In the genomic region with DNA sequence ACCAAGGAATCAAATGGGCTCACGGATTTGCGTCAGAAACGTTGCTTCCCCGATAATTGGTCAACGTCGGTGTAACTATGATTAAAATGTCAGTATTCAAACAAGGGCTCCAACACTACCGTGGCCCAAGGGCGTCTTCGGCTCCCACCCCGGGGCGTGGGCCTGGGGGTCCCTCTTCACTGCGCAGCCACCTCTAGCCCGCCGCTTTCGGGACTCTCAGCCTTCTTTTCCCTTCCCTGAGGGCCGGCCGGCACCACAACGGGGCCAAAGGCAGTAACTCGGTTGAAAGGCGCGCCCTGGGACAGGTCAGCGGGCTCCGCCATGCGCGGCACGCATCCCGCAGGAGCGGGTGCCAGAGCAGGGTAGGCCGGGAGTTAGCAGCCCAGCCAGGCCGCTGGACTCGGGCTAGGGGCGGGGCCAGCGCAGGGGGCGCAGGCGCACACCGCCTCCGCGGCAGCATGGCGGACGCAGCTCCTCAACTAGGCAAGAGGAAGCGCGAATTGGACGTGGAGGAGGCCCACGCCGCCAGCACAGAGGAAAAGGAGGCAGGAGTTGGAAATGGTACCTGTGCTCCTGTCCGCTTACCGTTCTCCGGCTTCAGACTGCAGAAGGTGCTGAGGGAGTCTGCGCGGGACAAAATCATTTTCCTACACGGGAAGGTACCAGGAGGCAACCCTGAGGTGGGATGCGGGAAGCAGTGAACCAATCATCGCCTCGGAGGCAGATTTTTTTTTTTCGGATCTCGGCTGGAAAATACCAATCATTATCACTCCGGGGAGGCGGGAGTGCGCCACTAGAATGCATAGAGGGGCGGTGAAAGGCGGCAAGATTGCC, we compare ENCODE assay signal across 8 cellular contexts. TPM values are rescaled to one million over a fixed set of nuclear protein-coding genes. Genes with fewer than 3 reads are reported as not detected.
DNase-seq lines count a peak whose midpoint lies in the region; ATAC-seq and TF ChIP-seq lines count a peak whose summit lies in the region.

A gene with protein sequence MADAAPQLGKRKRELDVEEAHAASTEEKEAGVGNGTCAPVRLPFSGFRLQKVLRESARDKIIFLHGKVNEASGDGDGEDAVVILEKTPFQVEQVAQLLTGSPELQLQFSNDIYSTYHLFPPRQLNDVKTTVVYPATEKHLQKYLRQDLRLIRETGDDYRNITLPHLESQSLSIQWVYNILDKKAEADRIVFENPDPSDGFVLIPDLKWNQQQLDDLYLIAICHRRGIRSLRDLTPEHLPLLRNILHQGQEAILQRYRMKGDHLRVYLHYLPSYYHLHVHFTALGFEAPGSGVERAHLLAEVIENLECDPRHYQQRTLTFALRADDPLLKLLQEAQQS (plus strand): TSS at position 438 of the 834 bp plus-strand sequence. CDS start 21 bp downstream, at position 459.

- peaks cover 28% of the 10 kb centered on the region for H3K4me1 ChIP-seq in CD8-positive, alpha-beta memory T cell (ENCODE audit: insufficient read depth, low read length)

- H3K36me3 Mint-ChIP-seq in CD8-positive, alpha-beta memory T cell = peaks cover 0 to 37% (median 2%) of the 10 kb centered on the region in 3 donors

- POLR2A ChIA-PET in CD8-positive, alpha-beta memory T cell (lab: Charles Lee) = interaction anchor here (0.6 to 1.4 kb wide), 6 partner anchors 14 to 52 kb away, joined by 3 to 11 read pairs (median 4); a partner anchor contains a TSS

- CTCF ChIA-PET in CD8-positive, alpha-beta memory T cell (lab: Charles Lee) = interaction anchor here (1.1 to 1.3 kb wide), 2 partner anchors 20 to 177 kb away, joined by 4 to 5 read pairs; no protein-coding TSS in a partner anchor

- H3K4me3 Mint-ChIP-seq in CD8-positive, alpha-beta memory T cell = peak within 1 kb of the TSS; percentile 88 to 100 (median 97)

- H3K36me3 ChIP-seq in CD8-positive, alpha-beta memory T cell (ENCODE audit: insufficient read depth, low read length) = no peaks in the 10 kb centered on the region

- H3K9me3 ChIP-seq in CD8-positive, alpha-beta memory T cell (ENCODE audit: low read length) = no peaks in the 10 kb centered on the region

- DNase-seq in CD8-positive, alpha-beta memory T cell = peak; percentile 80 to 90 (median 86)
- DNase-seq in HL-60 (ENCODE audit: low read depth in 1 of 2, low spot score in 1 of 2) (peak; percentile 83 to 86), NK-92 (lab: John Stamatoyannopoulos, UW; ENCODE audit: unreplicated experiment) (peak; percentile 15), lung microvascular endothelial cell (ENCODE audit: low read depth in 2 of 2) (peak; percentile 93 to 94)
- DNase-seq in activated CD8-positive, alpha-beta memory T cell treated with anti-CD3 and anti-CD28 coated beads for 1 hour (ENCODE audit: extremely low read depth in 1 of 2, low read depth in 1 of 2) = peak; percentile 45 to 74
- DNase-seq in effector CD4-positive, alpha-beta T cell = peak; percentile 76
- peak; percentile 72 to 84 (median 80) for DNase-seq in stimulated activated CD4-positive, alpha-beta T cell treated with anti-CD3 and anti-CD28 coated beads, TNF-alpha, amount 100 ng/mL, for 48 hours (ENCODE audit: low read depth in 3 of 3)

- no peak for TF ChIP-seq CTCF in HL-60 (IDR thresholded peaks at IDR 0.05; ENCODE audit: insufficient read depth, low read length)

- H3K4me3 ChIP-seq in CD8-positive, alpha-beta memory T cell (ENCODE audit: low read length) = peak within 1 kb of the TSS; percentile 97
- peak within 1 kb of the TSS; percentile 58 for H3K4me3 ChIP-seq in HL-60 (replicated peaks; ENCODE audit: insufficient read depth, low read length)

- peak within 1 kb of the TSS; percentile 88 for H3K27ac ChIP-seq in CD8-positive, alpha-beta memory T cell (ENCODE audit: low read depth, low read length)
- peak within 1 kb of the TSS; percentile 92 for H3K27ac ChIP-seq in HL-60 (replicated peaks)

- H3K27me3 Mint-ChIP-seq in CD8-positive, alpha-beta memory T cell = no peaks in the 10 kb centered on the region

- H3K4me1 Mint-ChIP-seq in CD8-positive, alpha-beta memory T cell = peaks cover 29 to 49% (median 45%) of the 10 kb centered on the region in 3 donors

- H3K27me3 ChIP-seq in CD8-positive, alpha-beta memory T cell (ENCODE audit: insufficient read depth, low read length, poor library complexity, severe bottlenecking) = no peaks in the 10 kb centered on the region
- no peaks in the 10 kb centered on the region for H3K27me3 ChIP-seq in HL-60 (ENCODE audit: insufficient read depth, poor library complexity, severe bottlenecking)

- peak; percentile 92 for ATAC-seq in GM19463 (IDR thresholded peaks at IDR 0.05; ENCODE audit: unreplicated experiment)

- no peaks in the 10 kb centered on the region for H3K9me3 Mint-ChIP-seq in CD8-positive, alpha-beta memory T cell

- peak within 1 kb of the TSS; percentile 83 to 99 (median 98) for H3K27ac Mint-ChIP-seq in CD8-positive, alpha-beta memory T cell

RNA-seq across cellular contexts. Expression of the gene that starts here (rescaled TPM):
- total RNA-seq in CD8-positive, alpha-beta memory T cell = 10 to 100 TPM; 40.0 to 42.4 TPM
- 59.6 TPM for polyA plus RNA-seq in CD8-positive, alpha-beta memory T cell
- total RNA-seq in lung microvascular endothelial cell = 4.4 and 10.5 TPM in 2 replicates

Comparison
In these comparisons a context has a peak if more than half of its experiments do, and no peak if none do; other contexts are left out.
1. Peak in every context shown above with its lines: DNase-seq, ATAC-seq, H3K4me3 ChIP-seq and H3K27ac ChIP-seq.
2. DNase-seq: peak in every context shown above with its lines; median percentile 94 in lung microvascular endothelial cell; 86 in CD8-positive, alpha-beta memory T cell; 84 in HL-60; 80 in stimulated activated CD4-positive, alpha-beta T cell treated with anti-CD3 and anti-CD28 coated beads, TNF-alpha, amount 100 ng/mL, for 48 hours; 76 in effector CD4-positive, alpha-beta T cell; 60 in activated CD8-positive, alpha-beta memory T cell treated with anti-CD3 and anti-CD28 coated beads for 1 hour; 15 in NK-92.